6 cellular contexts compared by ENCODE assay signal in genomic region chr17:7216242-7217112, GRCh38. TPM values are rescaled to one million over a fixed set of nuclear protein-coding genes. Genes with fewer than 3 reads are reported as not detected.
DNase-seq lines count a peak whose midpoint lies in the region; ATAC-seq and TF ChIP-seq lines count a peak whose summit lies in the region.

No MANE protein-coding gene starts in this region.

- H3K36me3 Mint-ChIP-seq in Caco-2 (ENCODE audit: insufficient read depth, unreplicated experiment): peaks cover 43% of the 10 kb centered on the region
- H3K36me3 Mint-ChIP-seq in activated naive CD8-positive, alpha-beta T cell treated with anti-CD3 and anti-CD28 coated beads, Interleukin-2, amount 50 U/mL, for 24 hours (ENCODE audit: low read depth): peaks cover 5% of the 10 kb centered on the region

- POLR2A ChIA-PET in Caco-2 (lab: Charles Lee): no interaction called here

- ATAC-seq in activated naive CD8-positive, alpha-beta T cell treated with anti-CD3 and anti-CD28 coated beads, Interleukin-2, amount 50 U/mL, for 24 hours: no peak

- H3K36me3 ChIP-seq in Caco-2 (ENCODE audit: control insufficient read depth, insufficient read depth, low read length) (no peaks in the 10 kb centered on the region), muscle layer of colon (ENCODE audit: insufficient read depth, low read length) (peaks cover 6% of the 10 kb centered on the region)

- no peak overlapping the region for H3K27ac Mint-ChIP-seq in Caco-2 (ENCODE audit: unreplicated experiment)
- peak overlapping the region; percentile 29 for H3K27ac Mint-ChIP-seq in activated naive CD8-positive, alpha-beta T cell treated with anti-CD3 and anti-CD28 coated beads, Interleukin-2, amount 50 U/mL, for 24 hours

- DNase-seq in Caco-2: no peak
- DNase-seq in activated naive CD8-positive, alpha-beta T cell treated with anti-CD3 and anti-CD28 coated beads, Interleukin-2, amount 50 U/mL, for 24 hours: no peak
- DNase-seq in NCI-H187 treated with DMSO at 0.1 percent for 48 hours (lab: John Stamatoyannopoulos, UW): no peak
- DNase-seq in HT-29 (ENCODE audit: low spot score): no peak
- DNase-seq in NCI-H1092 (lab: John Stamatoyannopoulos, UW): no peak

- intact Hi-C loops in Caco-2 (cut with micrococcal nuclease; ENCODE audit: unreplicated experiment): no loop called here

- no peaks in the 10 kb centered on the region for H3K27me3 Mint-ChIP-seq in Caco-2 (ENCODE audit: insufficient read depth, unreplicated experiment)
- peaks cover 2% of the 10 kb centered on the region for H3K27me3 Mint-ChIP-seq in activated naive CD8-positive, alpha-beta T cell treated with anti-CD3 and anti-CD28 coated beads, Interleukin-2, amount 50 U/mL, for 24 hours

- peak overlapping the region; percentile 21 for H3K4me3 Mint-ChIP-seq in Caco-2 (ENCODE audit: unreplicated experiment)
- H3K4me3 Mint-ChIP-seq in activated naive CD8-positive, alpha-beta T cell treated with anti-CD3 and anti-CD28 coated beads, Interleukin-2, amount 50 U/mL, for 24 hours: peak overlapping the region; percentile 72

- H3K27ac ChIP-seq in muscle layer of colon (ENCODE audit: low read depth, low read length): peak overlapping the region; percentile 83

- BruUV-seq in Caco-2 (replicated peaks; lab: Mats Ljungman, UMichigan): no TSS peak

- peaks cover 5% of the 10 kb centered on the region for H3K4me1 Mint-ChIP-seq in Caco-2 (ENCODE audit: low read depth, unreplicated experiment)
- H3K4me1 Mint-ChIP-seq in activated naive CD8-positive, alpha-beta T cell treated with anti-CD3 and anti-CD28 coated beads, Interleukin-2, amount 50 U/mL, for 24 hours: peaks cover 69% of the 10 kb centered on the region

- H3K27me3 ChIP-seq in Caco-2 (replicated peaks; ENCODE audit: control insufficient read depth, insufficient read depth, low read length): no peaks in the 10 kb centered on the region
- no peaks in the 10 kb centered on the region for H3K27me3 ChIP-seq in muscle layer of colon (ENCODE audit: control insufficient read depth in 1 of 2, insufficient read depth in 2 of 2, low read length in 2 of 2)

- no peak for TF ChIP-seq CTCF in Caco-2 (IDR thresholded peaks at IDR 0.05; ENCODE audit: insufficient read depth in 1 of 2, low read depth in 1 of 2, low read length in 1 of 2, severe bottlenecking in 1 of 2, unreplicated experiment in 1 of 2)

- no peaks in the 10 kb centered on the region for H3K9me3 Mint-ChIP-seq in Caco-2 (ENCODE audit: unreplicated experiment)
- no peaks in the 10 kb centered on the region for H3K9me3 Mint-ChIP-seq in activated naive CD8-positive, alpha-beta T cell treated with anti-CD3 and anti-CD28 coated beads, Interleukin-2, amount 50 U/mL, for 24 hours

- peak overlapping the region; percentile 61 for H3K9ac ChIP-seq in muscle layer of colon (ENCODE audit: low read length)

- CTCF ChIA-PET in Caco-2 (lab: Charles Lee): no interaction called here

- H3K4me1 ChIP-seq in Caco-2 (peaks cover 10% of the 10 kb centered on the region), muscle layer of colon (ENCODE audit: insufficient read depth, low read length) (peaks cover 65% of the 10 kb centered on the region)

- no peaks in the 10 kb centered on the region for H3K9me3 ChIP-seq in Caco-2
- H3K9me3 ChIP-seq in muscle layer of colon (ENCODE audit: low read length): no peaks in the 10 kb centered on the region

- H3K4me3 ChIP-seq in Caco-2 (ENCODE audit: low read depth, low read length) (no peak overlapping the region), muscle layer of colon (ENCODE audit: low read depth in 1 of 2, low read length in 2 of 2) (peak overlapping the region; percentile 53 to 66)

RNA-seq across cellular contexts. Expression of gene DLG4, which starts 3.2 kb away (rescaled TPM):
- 0.98 and 1.8 TPM in 2 replicates for total RNA-seq in Caco-2 (2022)
- total RNA-seq in HT-29 (2014; rRNA removed; shearing (Covaris generic)): 0.26 and 1.6 TPM in 2 replicates

RNA-seq across cellular contexts. Expression of gene ACADVL, which starts 3.3 kb away (rescaled TPM):
- 133 and 164 TPM in 2 replicates for total RNA-seq in Caco-2 (2022)
- 469 and 546 TPM in 2 replicates for total RNA-seq in HT-29 (2014; rRNA removed; shearing (Covaris generic))

RNA-seq across cellular contexts. Expression of gene DVL2, which starts 17.8 kb away (rescaled TPM):
- total RNA-seq in Caco-2 (2022): 38.3 and 41.3 TPM in 2 replicates
- 42.6 and 48.6 TPM in 2 replicates for total RNA-seq in HT-29 (2014; rRNA removed; shearing (Covaris generic))

RNA-seq across cellular contexts. Expression of gene PHF23, which starts 22.8 kb away (rescaled TPM):
- total RNA-seq in Caco-2 (2022): 20.5 and 20.6 TPM in 2 replicates
- 29.3 and 31.7 TPM in 2 replicates for total RNA-seq in HT-29 (2014; rRNA removed; shearing (Covaris generic))

RNA-seq across cellular contexts. Expression of gene GABARAP, which starts 25.8 kb away (rescaled TPM):
- total RNA-seq in Caco-2 (2022): 129 and 140 TPM in 2 replicates
- total RNA-seq in HT-29 (2014; rRNA removed; shearing (Covaris generic)): 72.3 and 84.0 TPM in 2 replicates
